In the genomic region with DNA sequence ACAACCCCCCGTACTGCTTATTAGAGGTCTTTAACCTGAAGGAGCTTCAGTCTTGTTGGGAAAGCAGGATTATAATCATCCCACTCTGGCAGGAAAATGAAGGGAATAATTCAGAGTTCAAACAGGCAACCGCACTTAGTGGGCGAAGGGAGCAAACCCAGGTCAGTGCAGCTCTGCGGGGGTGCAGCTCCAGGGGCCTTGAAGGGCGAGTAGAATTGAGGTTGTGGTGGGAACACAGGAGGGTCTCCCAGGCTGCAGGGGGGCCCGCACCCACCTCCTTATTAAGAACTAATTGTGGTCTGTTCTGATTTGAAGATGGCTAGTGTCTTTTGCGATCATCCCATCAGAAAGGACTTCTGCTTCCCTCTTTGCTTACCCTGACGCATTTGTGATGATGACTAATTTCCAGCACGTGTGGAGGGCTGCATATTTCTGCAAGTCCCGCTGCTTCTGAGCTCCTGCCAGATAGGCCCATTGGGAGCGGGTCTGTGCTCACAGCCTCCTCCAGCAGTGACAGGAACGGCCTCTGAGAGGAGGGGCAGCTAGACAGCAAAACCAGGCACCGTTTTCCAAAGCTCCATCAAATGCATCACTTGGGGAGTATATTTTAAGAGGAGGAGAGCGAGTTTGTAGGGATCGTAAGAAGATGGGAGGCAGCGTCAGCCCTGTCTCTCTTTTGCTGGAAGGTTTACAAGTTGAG, we compare ENCODE assay signal across 12 cellular contexts.
DNase-seq lines count a peak whose midpoint lies in the region; ATAC-seq and TF ChIP-seq lines count a peak whose summit lies in the region.
"Had no signal": no experiment of that assay in that cellular context is flagged by ENCODE, and none has a peak within 500 bp of the region (broad histone marks: within the 10 kb centered on the region; RNA-seq: fewer than 3 reads in every experiment).

No MANE protein-coding gene starts in this region.

- H3K79me2 ChIP-seq in GM23248 (ENCODE audit: insufficient read depth): no peaks in the 10 kb centered on the region

- no peak overlapping the region for H2AFZ ChIP-seq in GM23248

- H3K4me2 ChIP-seq in GM23248 (ENCODE audit: unreplicated experiment): peak overlapping the region; percentile 3

- no peaks in the 10 kb centered on the region for H3K4me1 ChIP-seq in GM23248 (ENCODE audit: insufficient read depth)
- peaks cover 0 to 9% (median 0%) of the 10 kb centered on the region in 6 donors for H3K4me1 ChIP-seq in spleen

- DNase-seq in GM23248: peak; percentile 71
- DNase-seq in T1000 (lab: John Stamatoyannopoulos, UW): peak; percentile 27
- peak; percentile 45 for DNase-seq in fibroblast of the conjunctiva (ENCODE audit: low read depth)
- peak; percentile 27 for DNase-seq in spleen
- no peak for DNase-seq in activated CD4-positive, alpha-beta T cell treated with anti-CD3 and anti-CD28 coated beads, Interleukin-2, amount 50 U/mL, for 4 hours
- DNase-seq in NCI-H526 (lab: John Stamatoyannopoulos, UW): no peak
- DNase-seq: activated naive CD4-positive, alpha-beta T cell treated with anti-CD3 and anti-CD28 coated beads, Interleukin-2, amount 10 ng/mL, durations not matched to agents 7 days and 5 days; Calu3; GOT3; natural killer cell had no signal

- H3K27me3 ChIP-seq in GM23248 (replicated peaks; ENCODE audit: insufficient read depth) (no peaks in the 10 kb centered on the region), spleen (replicated peaks in 1 of 7) (peaks cover 0 to 13% (median 0%) of the 10 kb centered on the region in 7 donors)

- no peak for TF ChIP-seq POLR2A in spleen (IDR thresholded peaks at IDR 0.05)

- H3K9me2 ChIP-seq in GM23248 (ENCODE audit: insufficient read depth): no peaks in the 10 kb centered on the region

- no peak for ATAC-seq in GM18870 (IDR thresholded peaks at IDR 0.05; ENCODE audit: unreplicated experiment)
- ATAC-seq in HG02852 (IDR thresholded peaks at IDR 0.05; ENCODE audit: unreplicated experiment): no peak
- ATAC-seq: natural killer cell had no signal

- no peak for TF ChIP-seq CTCF in spleen (IDR thresholded peaks at IDR 0.05 in 8 of 11, conservative IDR thresholded peaks at IDR 0.05 in 3 of 11)

- in situ Hi-C loops in GM23248 (cut with MboI): no loop called here

- intact Hi-C loops in spleen (cut with DNase I; ENCODE audit: low total_unique reads): no loop called here

- H3K9ac ChIP-seq in GM23248: no peak overlapping the region

- H3K27ac ChIP-seq in GM23248 (no peak overlapping the region), spleen (no peak overlapping the region)

- H3K4me3 ChIP-seq in GM23248: no peak overlapping the region
- no peak overlapping the region for H3K4me3 ChIP-seq in spleen

- H3K9me3 ChIP-seq in GM23248 (ENCODE audit: low read depth) (no peaks in the 10 kb centered on the region), spleen (peaks cover 0 to 24% (median 0%) of the 10 kb centered on the region in 8 donors)

- H3K36me3 ChIP-seq in GM23248 (ENCODE audit: low read depth) (no peaks in the 10 kb centered on the region), spleen (no peaks in the 10 kb centered on the region)

- H4K20me1 ChIP-seq in GM23248 (ENCODE audit: insufficient read depth): no peaks in the 10 kb centered on the region

- WGBS in GM23248 (ENCODE audit: low coverage in 1 of 2, low lambda C conversion rate in 2 of 2, missing lambda C conversion rate in 2 of 2), 2 experiments: 27 to 28% methylated on average over 16 of the region's 16 CpGs
- WGBS in spleen, 5 donors: 60 to 74% (median 71%) methylated on average over 15 to 16 of the region's 16 CpGs

- H3F3A ChIP-seq in GM23248 (ENCODE audit: insufficient read depth): no peaks in the 10 kb centered on the region

Comparison
In these comparisons a context has a peak if more than half of its experiments do, and no peak if none do; other contexts are left out.
1. DNase-seq: peak in GM23248 (single experiment), T1000 (single experiment), fibroblast of the conjunctiva (single experiment) and spleen (single experiment); none in activated CD4-positive, alpha-beta T cell treated with anti-CD3 and anti-CD28 coated beads, Interleukin-2, amount 50 U/mL, for 4 hours (0 of 2) and NCI-H526 (0 of 2).